ENCODE assay signal across 1 cellular context in the genomic region with DNA sequence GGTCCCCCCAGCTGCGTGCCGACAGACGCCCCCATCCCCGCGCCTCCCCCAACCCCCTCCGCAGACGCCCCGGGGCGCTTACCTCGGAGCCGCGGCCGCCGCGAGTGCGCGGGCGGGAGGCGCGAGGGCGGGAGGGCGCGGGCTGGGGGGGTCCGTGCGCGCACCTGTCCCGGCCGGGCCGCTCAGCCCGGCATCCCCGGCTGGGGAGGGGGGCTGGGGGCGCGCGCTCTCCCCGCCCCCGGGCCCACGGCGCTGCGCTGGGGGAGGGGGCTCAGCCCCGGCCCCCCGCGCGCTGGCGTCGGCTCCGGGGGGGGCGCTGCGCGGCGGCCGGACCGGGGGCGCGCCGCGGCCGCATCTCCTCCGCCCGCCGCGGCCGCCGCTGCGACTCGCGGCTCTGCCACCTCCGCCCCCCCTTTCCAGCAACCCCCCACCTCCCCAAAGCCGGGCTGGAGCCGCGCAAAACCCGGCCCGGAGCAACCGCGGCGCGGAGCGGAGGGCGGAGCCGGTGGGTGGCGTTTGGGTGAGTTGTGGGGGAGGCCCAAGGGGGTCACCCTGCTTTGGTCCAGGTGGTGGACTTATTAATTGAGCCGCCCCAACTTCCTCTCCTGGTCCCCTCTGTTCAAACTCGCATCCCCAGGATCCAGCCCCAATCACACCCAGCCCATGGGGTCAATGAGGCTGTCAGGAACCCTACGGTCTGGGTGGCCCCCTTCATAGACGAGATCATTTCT.
TF ChIP-seq lines count a peak whose summit lies in the region.

No MANE protein-coding gene starts in this region.

TF ChIP-seq in H1, 55 proteins besides CTCF, POLR2A, EP300 and RAD21:
- TF ChIP-seq SRF (IDR thresholded peaks at IDR 0.05; ENCODE audit: low read depth, low read length) (no peak), RBBP5 (IDR thresholded peaks at IDR 0.05; ENCODE audit: borderline replicate concordance, low read depth, low read length) (no peak), CREB1 (IDR thresholded peaks at IDR 0.05) (peak; percentile 17; the same call in 1 of the 2 replicates), MAFK (IDR thresholded peaks at IDR 0.05; ENCODE audit: low read depth, low read length) (no peak), KDM1A (IDR thresholded peaks at IDR 0.05; ENCODE audit: borderline replicate concordance, low read length) (peak; percentile 23; the same call in 1 of the 2 replicates), SP1 (IDR thresholded peaks at IDR 0.05; ENCODE audit: low read depth, low read length) (peak; percentile 88), EGR1 (IDR thresholded peaks at IDR 0.05; ENCODE audit: borderline replicate concordance, low read depth, low read length) (0 out of 2 replicates have a peak, but pooled peaks have one; percentile 32), TBP (IDR thresholded peaks at IDR 0.05; ENCODE audit: low read depth, low read length) (no peak)
